ENCODE assay signal across 12 cellular contexts in genomic region chr2:109475531-109476210, GRCh38.
DNase-seq lines count a peak whose midpoint lies in the region; FAIRE-seq and TF ChIP-seq lines count a peak whose summit lies in the region.
"Had no signal": no experiment of that assay in that cellular context is flagged by ENCODE, and none has a peak within 500 bp of the region (broad histone marks: within the 10 kb centered on the region; RNA-seq: fewer than 3 reads in every experiment).

No MANE protein-coding gene starts in this region.

- peak; percentile 25 for DNase-seq in A172 (ENCODE audit: low spot score)
- peak; percentile 18 for DNase-seq in GM04504 (ENCODE audit: low read depth)
- peak; percentile 66 for DNase-seq in NCI-H1694 (lab: John Stamatoyannopoulos, UW)
- peak; percentile 47 for DNase-seq in fibroblast of pulmonary artery (ENCODE audit: low read depth)
- no peak for DNase-seq in suprapubic skin (ENCODE audit: low spot score in 2 of 2)
- no peak for DNase-seq in hepatocyte (ENCODE audit: low spot score)
- DNase-seq in H54 (ENCODE audit: insufficient read length, low spot score): no peak
- DNase-seq in BE2C: no peak
- DNase-seq: cortex of kidney; hippocampal formation; stimulated activated naive CD4-positive, alpha-beta T cell; T1000 had no signal

- TF ChIP-seq CTCF in fibroblast of pulmonary artery (IDR thresholded peaks at IDR 0.05; ENCODE audit: low read length, missing control alignments) (no peak), suprapubic skin (IDR thresholded peaks at IDR 0.05) (no peak), hepatocyte (IDR thresholded peaks at IDR 0.05; ENCODE audit: poor library complexity) (no peak), BE2C (IDR thresholded peaks at IDR 0.05; ENCODE audit: low read depth, low read length) (no peak)

- H3K4me3 ChIP-seq in fibroblast of pulmonary artery (replicated peaks; ENCODE audit: low read depth, low read length): no peak overlapping the region
- no peak overlapping the region for H3K4me3 ChIP-seq in suprapubic skin
- H3K4me3 ChIP-seq in hepatocyte: no peak overlapping the region
- H3K4me3 ChIP-seq in BE2C (ENCODE audit: low read depth, low read length): no peak overlapping the region

- H4K20me1 ChIP-seq in hepatocyte (ENCODE audit: insufficient read depth, poor library complexity, severe bottlenecking): no peaks in the 10 kb centered on the region

- WGBS in suprapubic skin: 19% methylated on average over 6 of the region's 6 CpGs
- 85% methylated on average over 6 of the region's 6 CpGs for WGBS in hepatocyte (ENCODE audit: low lambda C conversion rate, missing lambda C conversion rate)

- peaks cover 47% of the 10 kb centered on the region for H3K4me1 ChIP-seq in suprapubic skin
- peaks cover 8% of the 10 kb centered on the region for H3K4me1 ChIP-seq in hepatocyte (ENCODE audit: insufficient read depth)
- no peaks in the 10 kb centered on the region for H3K4me1 ChIP-seq in BE2C

- H3K9me2 ChIP-seq in hepatocyte (replicated peaks; ENCODE audit: insufficient read depth): no peaks in the 10 kb centered on the region

- FAIRE-seq in H54 (lab: Jason Lieb, UNC): no peak

- no peaks in the 10 kb centered on the region for H3K79me2 ChIP-seq in hepatocyte

- H3K27ac ChIP-seq in suprapubic skin: no peak overlapping the region
- H3K27ac ChIP-seq in hepatocyte: no peak overlapping the region

- no peaks in the 10 kb centered on the region for H3K36me3 ChIP-seq in suprapubic skin
- no peaks in the 10 kb centered on the region for H3K36me3 ChIP-seq in hepatocyte (replicated peaks; ENCODE audit: insufficient read depth, low read depth)
- H3K36me3 ChIP-seq in BE2C: no peaks in the 10 kb centered on the region

- no peak for TF ChIP-seq EP300 in suprapubic skin (IDR thresholded peaks at IDR 0.05)

- H2AFZ ChIP-seq in hepatocyte: no peak overlapping the region

- no peaks in the 10 kb centered on the region for H3K9me3 ChIP-seq in suprapubic skin
- H3K9me3 ChIP-seq in hepatocyte (ENCODE audit: low read depth): no peaks in the 10 kb centered on the region
- H3K9me3 ChIP-seq in BE2C: no peaks in the 10 kb centered on the region

- H3K27me3 ChIP-seq in suprapubic skin: no peaks in the 10 kb centered on the region
- H3K27me3 ChIP-seq in hepatocyte: no peaks in the 10 kb centered on the region
- H3K27me3 ChIP-seq in BE2C: no peaks in the 10 kb centered on the region

- TF ChIP-seq POLR2A in suprapubic skin (IDR thresholded peaks at IDR 0.05) (no peak), H54 (IDR thresholded peaks at IDR 0.05; ENCODE audit: low read depth, low read length) (no peak)

- no peak overlapping the region for H3K4me2 ChIP-seq in hepatocyte

Comparison
In these comparisons a context has a peak if more than half of its experiments do, and no peak if none do; other contexts are left out.
1. DNase-seq: peak in A172 (single experiment), GM04504 (single experiment), NCI-H1694 (single experiment) and fibroblast of pulmonary artery (single experiment); none in suprapubic skin (0 of 2), hepatocyte (single experiment), H54 (single experiment) and BE2C (single experiment).